In the genomic region with DNA sequence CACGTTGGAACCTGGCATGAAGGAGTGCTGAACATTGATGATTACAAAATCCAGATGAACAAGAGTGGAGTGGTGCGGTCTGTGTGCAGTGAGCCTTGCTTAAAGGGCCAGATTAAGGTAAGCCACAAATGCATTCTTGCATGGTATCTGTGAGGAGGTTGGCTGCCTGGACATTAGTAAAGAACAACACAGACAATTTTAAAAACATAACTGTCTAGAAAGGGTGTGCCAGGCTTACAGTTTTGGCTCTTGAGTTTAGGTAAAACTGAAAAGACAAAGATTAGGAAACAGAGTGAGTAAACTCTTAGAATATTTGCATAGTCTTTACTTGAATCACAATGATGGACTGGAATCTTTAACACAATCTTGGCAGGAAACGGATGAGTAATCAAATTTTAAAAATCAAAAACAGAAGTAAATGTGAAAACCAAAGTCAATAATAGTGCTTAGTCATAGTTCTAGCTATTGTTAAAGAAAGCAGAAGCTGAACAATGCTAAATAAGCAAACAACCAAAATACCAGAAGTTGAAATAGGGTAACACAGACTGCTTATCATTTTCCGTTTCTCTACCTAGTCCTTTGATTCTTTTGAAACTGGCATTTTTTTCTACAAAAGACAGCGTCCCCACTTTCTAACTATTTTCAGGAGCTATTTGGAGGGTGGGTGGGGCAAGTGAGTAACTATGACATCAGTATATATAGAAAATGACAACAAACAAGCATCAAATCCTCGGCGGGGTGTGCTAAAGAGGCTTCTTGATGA, we compare ENCODE assay signal across 9 cellular contexts.
DNase-seq lines count a peak whose midpoint lies in the region; ATAC-seq, FAIRE-seq and TF ChIP-seq lines count a peak whose summit lies in the region.
"Had no signal": no experiment of that assay in that cellular context is flagged by ENCODE, and none has a peak within 500 bp of the region (broad histone marks: within the 10 kb centered on the region; RNA-seq: fewer than 3 reads in every experiment).

No MANE protein-coding gene starts in this region.

- H2AFZ ChIP-seq in SK-N-SH (ENCODE audit: low read depth) (peak overlapping the region; percentile 73), keratinocyte (ENCODE audit: control insufficient read depth, low read length) (no peak overlapping the region)

- intact Hi-C loops in left colon (cut with DNase I, micrococcal nuclease): no loop called here

- POLR2A ChIA-PET in SK-N-SH (lab: Yijun Ruan, JAX): no interaction called here

- no peaks in the 10 kb centered on the region for H3K36me3 Mint-ChIP-seq in activated T-cell treated with anti-CD3 and anti-CD28 coated beads, Interleukin-2, amount 50 U/mL, for 72 hours (ENCODE audit: insufficient read depth in 2 of 2)
- H3K36me3 Mint-ChIP-seq: activated naive CD4-positive, alpha-beta T cell treated with anti-CD3 and anti-CD28 coated beads, Interleukin-2, amount 50 U/mL, for 72 hours had no signal

- H3K27me3 ChIP-seq in SK-N-SH (ENCODE audit: insufficient read depth) (no peaks in the 10 kb centered on the region), keratinocyte (ENCODE audit: control insufficient read depth, extremely low read depth, insufficient read depth, low read length) (no peaks in the 10 kb centered on the region)

- H3K4me1 ChIP-seq in SK-N-SH (ENCODE audit: control insufficient read depth in 1 of 2, insufficient read depth in 2 of 2, low read depth in 1 of 2, low read length in 1 of 2) (peaks cover 0 to 12% of the 10 kb centered on the region in 2 experiments; a peak in 3 of 4 replicates), keratinocyte (ENCODE audit: control insufficient read depth, extremely low read depth, insufficient read depth, low read length) (peaks cover 24% of the 10 kb centered on the region)

- H3K9ac ChIP-seq in SK-N-SH: peak overlapping the region; percentile 70; the same call in 1 of the 2 replicates
- H3K9ac ChIP-seq in keratinocyte (ENCODE audit: control insufficient read depth, extremely low read depth, insufficient read depth, low read length): peak overlapping the region; percentile 24

- peaks cover 0 to 2% of the 10 kb centered on the region in 2 donors for H3K9me3 Mint-ChIP-seq in activated T-cell treated with anti-CD3 and anti-CD28 coated beads, Interleukin-2, amount 50 U/mL, for 72 hours

- H4K20me1 ChIP-seq in SK-N-SH (ENCODE audit: insufficient read depth) (no peaks in the 10 kb centered on the region), keratinocyte (ENCODE audit: control insufficient read depth, extremely low read depth, insufficient read depth, low read length) (no peaks in the 10 kb centered on the region)

- H3K4me3 ChIP-seq in SK-N-SH (ENCODE audit: low read depth in 2 of 2, low read length in 1 of 2) (peak overlapping the region; percentile 32 to 44; a peak in 3 of 4 replicates), keratinocyte (ENCODE audit: control insufficient read depth in 2 of 3, extremely low read depth in 1 of 3, insufficient read depth in 2 of 3, low read depth in 1 of 3, low read length in 3 of 3) (peak overlapping the region in 1 of 3 experiments; percentile 41)

- dilution Hi-C loops in keratinocyte (cut with MboI; ENCODE audit: extremely low pct_ligation_motif_present, low sequenced_read_pairs): no loop called here

- WGBS in SK-N-SH (ENCODE audit: low lambda C conversion rate): 8% methylated on average over 7 of the region's 7 CpGs

- no peak for TF ChIP-seq RAD21 in SK-N-SH (IDR thresholded peaks at IDR 0.05; ENCODE audit: low read length)

- TF ChIP-seq EP300 in SK-N-SH (IDR thresholded peaks at IDR 0.05; ENCODE audit: borderline replicate concordance in 1 of 2, low read depth in 1 of 2, low read length in 1 of 2): peak; percentile 32 to 72; a peak in 2 of 4 replicates

- peaks cover 13% of the 10 kb centered on the region for H3K27me3 Mint-ChIP-seq in activated T-cell treated with anti-CD3 and anti-CD28 coated beads, Interleukin-2, amount 50 U/mL, for 72 hours (ENCODE audit: low read depth)

- peak overlapping the region in 1 of 2 donors; percentile 11 for H3K4me3 Mint-ChIP-seq in activated T-cell treated with anti-CD3 and anti-CD28 coated beads, Interleukin-2, amount 50 U/mL, for 72 hours

- TF ChIP-seq CTCF in SK-N-SH (IDR thresholded peaks at IDR 0.05) (no peak), keratinocyte (optimal IDR thresholded peaks at IDR 0.05 in 1 of 3, IDR thresholded peaks at IDR 0.05 in 1 of 3, conservative IDR thresholded peaks at IDR 0.05 in 1 of 3; ENCODE audit: extremely low read depth in 1 of 3, insufficient read depth in 2 of 3, low read length in 3 of 3) (no peak)

- FAIRE-seq in keratinocyte (lab: Jason Lieb, UNC): peak; percentile 84

- no peaks in the 10 kb centered on the region for H3K79me2 ChIP-seq in SK-N-SH (ENCODE audit: insufficient read depth)
- H3K79me2 ChIP-seq in keratinocyte (ENCODE audit: control insufficient read depth, insufficient read depth, low read length): no peaks in the 10 kb centered on the region

- peak overlapping the region; percentile 69 to 95; a peak in 3 of 4 replicates for H3K27ac ChIP-seq in SK-N-SH (ENCODE audit: low read depth in 2 of 2, low read length in 1 of 2)
- peak overlapping the region; percentile 68 for H3K27ac ChIP-seq in keratinocyte (ENCODE audit: control insufficient read depth, insufficient read depth, low read length)

- H3F3A ChIP-seq in SK-N-SH (replicated peaks; ENCODE audit: insufficient read depth): peaks cover 27% of the 10 kb centered on the region

- no peaks in the 10 kb centered on the region for H3K9me1 ChIP-seq in keratinocyte (ENCODE audit: control insufficient read depth, extremely low read depth, insufficient read depth, low read length)

- peak; percentile 81 to 83 for ATAC-seq in activated T-cell treated with anti-CD3 and anti-CD28 coated beads, Interleukin-2, amount 50 U/mL, for 72 hours (replicated peaks in 1 of 2)
- ATAC-seq in HG03064 (IDR thresholded peaks at IDR 0.05; ENCODE audit: low read depth, unreplicated experiment): peak; percentile 47
- ATAC-seq in left colon: no peak

- H3K36me3 ChIP-seq in SK-N-SH (replicated peaks in 1 of 2; ENCODE audit: control insufficient read depth in 1 of 2, insufficient read depth in 2 of 2, low read length in 1 of 2): no peaks in the 10 kb centered on the region
- no peaks in the 10 kb centered on the region for H3K36me3 ChIP-seq in keratinocyte (ENCODE audit: control insufficient read depth in 2 of 2, extremely low read depth in 1 of 2, insufficient read depth in 2 of 2, low read length in 2 of 2)

- peak overlapping the region; percentile 64 for H3K4me2 ChIP-seq in SK-N-SH
- H3K4me2 ChIP-seq in keratinocyte (ENCODE audit: control insufficient read depth, extremely low read depth, insufficient read depth, low read depth, low read length): peak overlapping the region; percentile 77

- H3K9me3 ChIP-seq in SK-N-SH (no peaks in the 10 kb centered on the region), keratinocyte (ENCODE audit: control insufficient read depth, low read depth, low read length) (no peaks in the 10 kb centered on the region)

- H3K27ac Mint-ChIP-seq in activated T-cell treated with anti-CD3 and anti-CD28 coated beads, Interleukin-2, amount 50 U/mL, for 72 hours: peak overlapping the region; percentile 2
- H3K27ac Mint-ChIP-seq: activated naive CD4-positive, alpha-beta T cell treated with anti-CD3 and anti-CD28 coated beads, Interleukin-2, amount 50 U/mL, for 72 hours had no signal

- peak; percentile 1 to 4 for DNase-seq in activated T-cell treated with anti-CD3 and anti-CD28 coated beads, Interleukin-2, amount 50 U/mL, for 72 hours
- DNase-seq in activated T-cell treated with anti-CD3 and anti-CD28 coated beads, Interleukin-2, amount 50 U/mL, for 1 hour: no peak
- DNase-seq in SK-N-SH (no peak), keratinocyte (ENCODE audit: low read depth, low spot score) (peak; percentile 52), NCI-H345 treated with DMSO at 0.1 percent for 48 hours (lab: John Stamatoyannopoulos, UW; ENCODE audit: unreplicated experiment) (no peak), NCI-H1694 (lab: John Stamatoyannopoulos, UW) (no peak), left colon (no peak)

- H3K9me2 ChIP-seq in SK-N-SH: no peaks in the 10 kb centered on the region

- CTCF ChIA-PET in SK-N-SH (lab: Yijun Ruan, JAX): no interaction called here

- peaks cover 14% of the 10 kb centered on the region for H3K4me1 Mint-ChIP-seq in activated T-cell treated with anti-CD3 and anti-CD28 coated beads, Interleukin-2, amount 50 U/mL, for 72 hours (ENCODE audit: low read depth)

TF ChIP-seq in SK-N-SH, 30 proteins besides CTCF, POLR2A, EP300 and RAD21:
- TF ChIP-seq MEF2A (IDR thresholded peaks at IDR 0.05; ENCODE audit: borderline replicate concordance, low read depth) (0 out of 2 replicates have a peak, but pooled peaks have one; percentile 16), TCF12 (IDR thresholded peaks at IDR 0.05) (peak; percentile 87), NFIC (IDR thresholded peaks at IDR 0.05; ENCODE audit: borderline replicate concordance) (peak; percentile 64), JUND (IDR thresholded peaks at IDR 0.05) (peak; percentile 86), RXRA (IDR thresholded peaks at IDR 0.05; ENCODE audit: borderline replicate concordance, low read depth) (no peak), ELF1 (IDR thresholded peaks at IDR 0.05) (no peak), FOSL2 (IDR thresholded peaks at IDR 0.05; ENCODE audit: borderline replicate concordance, low read depth) (peak; percentile 76)
- TF ChIP-seq, protein P1, sequence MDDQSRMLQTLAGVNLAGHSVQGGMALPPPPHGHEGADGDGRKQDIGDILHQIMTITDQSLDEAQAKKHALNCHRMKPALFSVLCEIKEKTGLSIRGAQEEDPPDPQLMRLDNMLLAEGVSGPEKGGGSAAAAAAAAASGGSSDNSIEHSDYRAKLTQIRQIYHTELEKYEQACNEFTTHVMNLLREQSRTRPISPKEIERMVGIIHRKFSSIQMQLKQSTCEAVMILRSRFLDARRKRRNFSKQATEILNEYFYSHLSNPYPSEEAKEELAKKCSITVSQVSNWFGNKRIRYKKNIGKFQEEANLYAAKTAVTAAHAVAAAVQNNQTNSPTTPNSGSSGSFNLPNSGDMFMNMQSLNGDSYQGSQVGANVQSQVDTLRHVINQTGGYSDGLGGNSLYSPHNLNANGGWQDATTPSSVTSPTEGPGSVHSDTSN (IDR thresholded peaks at IDR 0.05): peak; percentile 56

Comparison
In these comparisons a context has a peak if more than half of its experiments do, and no peak if none do; other contexts are left out.
1. DNase-seq: peak in activated T-cell treated with anti-CD3 and anti-CD28 coated beads, Interleukin-2, amount 50 U/mL, for 72 hours (2 of 2) and keratinocyte (single experiment); none in activated T-cell treated with anti-CD3 and anti-CD28 coated beads, Interleukin-2, amount 50 U/mL, for 1 hour (single experiment), SK-N-SH (single experiment), NCI-H345 treated with DMSO at 0.1 percent for 48 hours (single experiment), NCI-H1694 (single experiment) and left colon (0 of 2).